Comparison of ENCODE assay signal across 3 cellular contexts in the genomic region with DNA sequence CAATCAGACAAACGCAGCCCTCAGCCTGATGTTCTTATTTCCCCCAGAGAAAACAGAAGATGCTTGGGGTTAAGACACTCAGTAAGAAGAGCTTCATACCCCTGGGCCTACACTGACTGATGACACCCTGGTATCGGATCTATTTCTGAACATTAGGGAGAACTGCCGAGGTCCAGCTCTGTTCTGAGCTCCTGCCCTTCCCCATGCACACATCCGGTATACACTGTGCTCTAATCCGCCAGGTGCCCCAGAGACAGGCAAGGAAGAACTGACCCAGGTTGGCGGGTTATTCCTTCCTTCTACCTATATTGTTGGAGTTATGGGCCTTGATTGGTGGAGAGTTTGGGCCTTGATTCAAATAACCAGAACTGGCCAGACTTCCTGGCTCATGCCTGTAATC.
TF ChIP-seq lines count a peak whose summit lies in the region.

No MANE protein-coding gene starts in this region.

TF ChIP-seq in SK-N-SH, 30 proteins besides CTCF, POLR2A, EP300 and RAD21:
- no peak for TF ChIP-seq SMC3 (IDR thresholded peaks at IDR 0.05; ENCODE audit: low read depth, low read length)
- TF ChIP-seq, protein P1, sequence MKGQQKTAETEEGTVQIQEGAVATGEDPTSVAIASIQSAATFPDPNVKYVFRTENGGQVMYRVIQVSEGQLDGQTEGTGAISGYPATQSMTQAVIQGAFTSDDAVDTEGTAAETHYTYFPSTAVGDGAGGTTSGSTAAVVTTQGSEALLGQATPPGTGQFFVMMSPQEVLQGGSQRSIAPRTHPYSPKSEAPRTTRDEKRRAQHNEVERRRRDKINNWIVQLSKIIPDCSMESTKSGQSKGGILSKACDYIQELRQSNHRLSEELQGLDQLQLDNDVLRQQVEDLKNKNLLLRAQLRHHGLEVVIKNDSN (IDR thresholded peaks at IDR 0.05; ENCODE audit: borderline replicate concordance, low read depth): no peak
- no peak for TF ChIP-seq POLR2AphosphoS5 (IDR thresholded peaks at IDR 0.05; ENCODE audit: low read depth, low read length)
- no peak for TF ChIP-seq MEF2A (IDR thresholded peaks at IDR 0.05; ENCODE audit: borderline replicate concordance, low read depth)
- TF ChIP-seq TCF12 (IDR thresholded peaks at IDR 0.05): no peak
- TF ChIP-seq, protein P2, sequence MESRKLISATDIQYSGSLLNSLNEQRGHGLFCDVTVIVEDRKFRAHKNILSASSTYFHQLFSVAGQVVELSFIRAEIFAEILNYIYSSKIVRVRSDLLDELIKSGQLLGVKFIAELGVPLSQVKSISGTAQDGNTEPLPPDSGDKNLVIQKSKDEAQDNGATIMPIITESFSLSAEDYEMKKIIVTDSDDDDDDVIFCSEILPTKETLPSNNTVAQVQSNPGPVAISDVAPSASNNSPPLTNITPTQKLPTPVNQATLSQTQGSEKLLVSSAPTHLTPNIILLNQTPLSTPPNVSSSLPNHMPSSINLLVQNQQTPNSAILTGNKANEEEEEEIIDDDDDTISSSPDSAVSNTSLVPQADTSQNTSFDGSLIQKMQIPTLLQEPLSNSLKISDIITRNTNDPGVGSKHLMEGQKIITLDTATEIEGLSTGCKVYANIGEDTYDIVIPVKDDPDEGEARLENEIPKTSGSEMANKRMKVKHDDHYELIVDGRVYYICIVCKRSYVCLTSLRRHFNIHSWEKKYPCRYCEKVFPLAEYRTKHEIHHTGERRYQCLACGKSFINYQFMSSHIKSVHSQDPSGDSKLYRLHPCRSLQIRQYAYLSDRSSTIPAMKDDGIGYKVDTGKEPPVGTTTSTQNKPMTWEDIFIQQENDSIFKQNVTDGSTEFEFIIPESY (IDR thresholded peaks at IDR 0.05; ENCODE audit: borderline replicate concordance, low read depth): no peak
- no peak for TF ChIP-seq GABPA (IDR thresholded peaks at IDR 0.05; ENCODE audit: low read depth)
- no peak for TF ChIP-seq NFIC (IDR thresholded peaks at IDR 0.05; ENCODE audit: borderline replicate concordance)
- TF ChIP-seq EZH2phosphoT487 (IDR thresholded peaks at IDR 0.05; ENCODE audit: borderline replicate concordance, low read depth): no peak
TF ChIP-seq in SK-N-SH: peak in this region for 0.

TF ChIP-seq in SK-N-SH treated with all-trans-retinoic acid at 6 μM for 48 hours, 23 proteins besides CTCF, POLR2A, EP300 and RAD21:
- no peak for TF ChIP-seq ZNF70 (CRISPR knock-in tag; IDR thresholded peaks at IDR 0.05)
- TF ChIP-seq CSDC2 (CRISPR knock-in tag; IDR thresholded peaks at IDR 0.05): no peak
- TF ChIP-seq, protein P3, sequence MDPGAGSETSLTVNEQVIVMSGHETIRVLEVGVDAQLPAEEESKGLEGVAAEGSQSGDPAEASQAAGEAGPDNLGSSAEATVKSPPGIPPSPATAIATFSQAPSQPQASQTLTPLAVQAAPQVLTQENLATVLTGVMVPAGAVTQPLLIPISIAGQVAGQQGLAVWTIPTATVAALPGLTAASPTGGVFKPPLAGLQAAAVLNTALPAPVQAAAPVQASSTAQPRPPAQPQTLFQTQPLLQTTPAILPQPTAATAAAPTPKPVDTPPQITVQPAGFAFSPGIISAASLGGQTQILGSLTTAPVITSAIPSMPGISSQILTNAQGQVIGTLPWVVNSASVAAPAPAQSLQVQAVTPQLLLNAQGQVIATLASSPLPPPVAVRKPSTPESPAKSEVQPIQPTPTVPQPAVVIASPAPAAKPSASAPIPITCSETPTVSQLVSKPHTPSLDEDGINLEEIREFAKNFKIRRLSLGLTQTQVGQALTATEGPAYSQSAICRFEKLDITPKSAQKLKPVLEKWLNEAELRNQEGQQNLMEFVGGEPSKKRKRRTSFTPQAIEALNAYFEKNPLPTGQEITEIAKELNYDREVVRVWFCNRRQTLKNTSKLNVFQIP (CRISPR knock-in tag; IDR thresholded peaks at IDR 0.05; ENCODE audit: borderline replicate concordance, low read depth): no peak
- TF ChIP-seq ZNF8 (CRISPR knock-in tag; IDR thresholded peaks at IDR 0.05): no peak

TF ChIP-seq in H1, 55 proteins besides CTCF, POLR2A, EP300 and RAD21:
- TF ChIP-seq YY1 (IDR thresholded peaks at IDR 0.05; ENCODE audit: low read depth, low read length): no peak
- TF ChIP-seq CBX8 (IDR thresholded peaks at IDR 0.05; ENCODE audit: borderline replicate concordance, low read depth, low read length): no peak
- no peak for TF ChIP-seq BCL11A (IDR thresholded peaks at IDR 0.05; ENCODE audit: low read depth in 2 of 2, low read length in 2 of 2)
- TF ChIP-seq, protein P4, sequence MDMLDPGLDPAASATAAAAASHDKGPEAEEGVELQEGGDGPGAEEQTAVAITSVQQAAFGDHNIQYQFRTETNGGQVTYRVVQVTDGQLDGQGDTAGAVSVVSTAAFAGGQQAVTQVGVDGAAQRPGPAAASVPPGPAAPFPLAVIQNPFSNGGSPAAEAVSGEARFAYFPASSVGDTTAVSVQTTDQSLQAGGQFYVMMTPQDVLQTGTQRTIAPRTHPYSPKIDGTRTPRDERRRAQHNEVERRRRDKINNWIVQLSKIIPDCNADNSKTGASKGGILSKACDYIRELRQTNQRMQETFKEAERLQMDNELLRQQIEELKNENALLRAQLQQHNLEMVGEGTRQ (IDR thresholded peaks at IDR 0.05; ENCODE audit: low read length): no peak
- TF ChIP-seq EGR1 (IDR thresholded peaks at IDR 0.05; ENCODE audit: borderline replicate concordance, low read depth, low read length): no peak
- TF ChIP-seq BACH1 (IDR thresholded peaks at IDR 0.05; ENCODE audit: low read length): no peak
- no peak for TF ChIP-seq POU5F1 (IDR thresholded peaks at IDR 0.05; ENCODE audit: low read depth, low read length)
- TF ChIP-seq MAFK (IDR thresholded peaks at IDR 0.05; ENCODE audit: low read depth, low read length): no peak
- no peak for TF ChIP-seq TEAD4 (IDR thresholded peaks at IDR 0.05; ENCODE audit: low read depth, low read length)
- TF ChIP-seq TAF1 (IDR thresholded peaks at IDR 0.05; ENCODE audit: low read depth, low read length): no peak
- no peak for TF ChIP-seq FOSL1 (IDR thresholded peaks at IDR 0.05; ENCODE audit: insufficient read depth, low read depth, low read length)
TF ChIP-seq in H1: peak in this region for 0.
